In the genomic region with DNA sequence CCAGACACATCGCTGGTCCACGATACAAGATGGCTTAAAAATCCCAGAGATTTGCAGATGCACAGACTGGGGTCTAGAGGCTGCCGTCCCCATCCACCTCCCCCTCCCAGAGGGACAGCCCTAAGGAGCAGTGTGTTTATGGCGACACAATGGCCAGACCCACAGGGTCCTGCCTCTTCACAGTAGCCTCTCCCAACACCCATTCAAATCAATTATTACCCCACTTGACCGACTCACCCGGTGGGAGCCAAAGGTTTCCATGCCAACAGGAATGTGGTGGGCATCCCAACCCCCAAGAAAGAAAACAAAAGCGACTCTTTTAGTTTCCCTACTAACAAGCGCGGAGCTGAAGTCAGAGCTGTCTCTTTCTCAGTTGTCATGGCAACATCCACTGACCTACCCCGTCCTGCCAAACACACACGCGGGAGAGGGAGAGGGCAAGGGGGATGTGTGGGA, we compare ENCODE assay signal across 15 cellular contexts.
DNase-seq lines count a peak whose midpoint lies in the region; ATAC-seq, FAIRE-seq and TF ChIP-seq lines count a peak whose summit lies in the region.
"Had no signal": no experiment of that assay in that cellular context is flagged by ENCODE, and none has a peak within 500 bp of the region (broad histone marks: within the 10 kb centered on the region; RNA-seq: fewer than 3 reads in every experiment).

No MANE protein-coding gene starts in this region.

- H3K27ac ChIP-seq in HepG2 (ENCODE audit: extremely low read length, insufficient read depth, low read length), result no peak overlapping the region
- no peak overlapping the region for H3K27ac ChIP-seq in right lobe of liver
- peak overlapping the region in 30 of 59 donors; percentile 2 to 69 (median 40) for H3K27ac ChIP-seq in dorsolateral prefrontal cortex
- H3K27ac ChIP-seq in mesenchymal stem cell (ENCODE audit: low read length, poor library complexity, severe bottlenecking), result peak overlapping the region; percentile 25
- H3K27ac ChIP-seq in aorta (ENCODE audit: low read depth in 1 of 2, low read length in 2 of 2), result no peak overlapping the region
- H3K27ac ChIP-seq in effector memory CD4-positive, alpha-beta T cell (ENCODE audit: insufficient read depth, low read length, poor library complexity, severe bottlenecking), result no peak overlapping the region
- H3K27ac ChIP-seq: gastrocnemius medialis, right atrium auricular region, SK-N-MC had no signal

- no peak overlapping the region for H3K27ac Mint-ChIP-seq in activated CD8-positive, alpha-beta T cell treated with anti-CD3 and anti-CD28 coated beads, Interleukin-2, amount 10 ng/mL, durations not matched to agents 7 days and 5 days
- H3K27ac Mint-ChIP-seq: activated T-helper 1 cell treated with anti-CD3 and anti-CD28 coated beads, Interleukin-12 subunit alpha, Interleukin-12 subunit beta, Interleukin-2, Interleukin-4 antibody, amounts not matched to agents 30 ng/mL and 10 ng/mL and 1 ng/mL, durations not matched to agents 14 hours and 24 hours and 36 hours had no signal

- CTCF ChIA-PET in HepG2 (lab: Yijun Ruan, JAX; ENCODE audit: low intra/inter-chr PET ratio, low total read pairs), result no interaction called here
- CTCF ChIA-PET in activated CD8-positive, alpha-beta T cell treated with anti-CD3 and anti-CD28 coated beads, Interleukin-2, amount 10 ng/mL, durations not matched to agents 7 days and 5 days (lab: Charles Lee), result no interaction called here

- H3K4me1 Mint-ChIP-seq in activated CD8-positive, alpha-beta T cell treated with anti-CD3 and anti-CD28 coated beads, Interleukin-2, amount 10 ng/mL, durations not matched to agents 7 days and 5 days (ENCODE audit: low read depth), result peaks cover 40% of the 10 kb centered on the region

- DNase-seq in HepG2 (ENCODE audit: low spot score), result no peak
- DNase-seq in right lobe of liver, result no peak
- DNase-seq in dorsolateral prefrontal cortex, result peak in 4 of 10 donors; percentile 37 to 67 (median 56)
- no peak for DNase-seq in mesenchymal stem cell
- no peak for DNase-seq in aorta
- DNase-seq in stimulated activated CD4-positive, alpha-beta T cell treated with anti-CD3 and anti-CD28 coated beads, Interleukin-4, amount 100 ng/mL, for 1 hour, result no peak
- no peak for DNase-seq in effector memory CD4-positive, alpha-beta T cell
- no peak for DNase-seq in activated CD8-positive, alpha-beta T cell treated with anti-CD3 and anti-CD28 coated beads, Interleukin-2, amount 10 ng/mL, durations not matched to agents 7 days and 5 days
- DNase-seq: activated CD4-positive, CD25-positive, alpha-beta regulatory T cell treated with anti-CD3 and anti-CD28 coated beads, Interleukin-2, amount 50 U/mL, for 72 hours; gastrocnemius medialis; NCI-H510A treated with DMSO at 0.1 percent for 48 hours had no signal

- no peak for FAIRE-seq in HepG2 (lab: Jason Lieb, UNC)
- FAIRE-seq: A204.1 had no signal

- H4K8ac ChIP-seq in mesenchymal stem cell (ENCODE audit: low read length), result no peak overlapping the region

- no peaks in the 10 kb centered on the region for H3K9me3 Mint-ChIP-seq in activated CD8-positive, alpha-beta T cell treated with anti-CD3 and anti-CD28 coated beads, Interleukin-2, amount 10 ng/mL, durations not matched to agents 7 days and 5 days (ENCODE audit: insufficient read depth)
- H3K9me3 Mint-ChIP-seq: activated T-helper 1 cell treated with anti-CD3 and anti-CD28 coated beads, Interleukin-12 subunit alpha, Interleukin-12 subunit beta, Interleukin-2, Interleukin-4 antibody, amounts not matched to agents 30 ng/mL and 10 ng/mL and 1 ng/mL, durations not matched to agents 14 hours and 24 hours and 36 hours had no signal

- H3K4ac ChIP-seq in mesenchymal stem cell (ENCODE audit: low read depth in 1 of 2, low read length in 2 of 2), result no peak overlapping the region

- H3K36me3 ChIP-seq in HepG2 (replicated peaks in 1 of 2; ENCODE audit: control insufficient read depth in 1 of 2, insufficient read depth in 2 of 2, low read length in 2 of 2) (no peaks in the 10 kb centered on the region), right lobe of liver (no peaks in the 10 kb centered on the region), mesenchymal stem cell (ENCODE audit: control insufficient read depth in 1 of 2, insufficient read depth in 2 of 2, low read depth in 1 of 2, low read length in 2 of 2) (no peaks in the 10 kb centered on the region), aorta (ENCODE audit: control insufficient read depth in 1 of 2, insufficient read depth in 2 of 2, low read length in 1 of 2) (no peaks in the 10 kb centered on the region)
- no peaks in the 10 kb centered on the region for H3K36me3 ChIP-seq in effector memory CD4-positive, alpha-beta T cell (ENCODE audit: control insufficient read depth, insufficient read depth, low read length)
- H3K36me3 ChIP-seq: gastrocnemius medialis, right atrium auricular region had no signal

- no peaks in the 10 kb centered on the region for H3K27me3 Mint-ChIP-seq in activated CD8-positive, alpha-beta T cell treated with anti-CD3 and anti-CD28 coated beads, Interleukin-2, amount 10 ng/mL, durations not matched to agents 7 days and 5 days (ENCODE audit: low read depth)

- no peaks in the 10 kb centered on the region for H4K20me1 ChIP-seq in HepG2 (ENCODE audit: insufficient read depth, low read length)

- H3K4me1 ChIP-seq in HepG2 (ENCODE audit: insufficient read depth, low read length), result no peaks in the 10 kb centered on the region
- H3K4me1 ChIP-seq in right lobe of liver, result no peaks in the 10 kb centered on the region
- peaks cover 46% of the 10 kb centered on the region for H3K4me1 ChIP-seq in mesenchymal stem cell (ENCODE audit: control insufficient read depth, insufficient read depth, low read depth, low read length)
- H3K4me1 ChIP-seq in aorta (ENCODE audit: control insufficient read depth in 1 of 2, insufficient read depth in 2 of 2, low read length in 2 of 2), result peaks cover 0 to 2% of the 10 kb centered on the region in 2 donors
- H3K4me1 ChIP-seq in effector memory CD4-positive, alpha-beta T cell (ENCODE audit: control insufficient read depth, insufficient read depth, low read length, poor library complexity, severe bottlenecking), result no peaks in the 10 kb centered on the region
- H3K4me1 ChIP-seq: gastrocnemius medialis had no signal

- H3K4me2 ChIP-seq in HepG2 (ENCODE audit: low read depth, low read length) (no peak overlapping the region), mesenchymal stem cell (ENCODE audit: low read length, poor library complexity, severe bottlenecking) (peak overlapping the region; percentile 48)

- in situ Hi-C loops in HepG2 (cut with HindIII; ENCODE audit: extremely low pct_ligation_motif_present, low pct_unique_long_range_greater_than_20kb), result no loop called here

- WGBS in HepG2 (ENCODE audit: low lambda C conversion rate), result 66% methylated on average over 11 of the region's 12 CpGs
- WGBS in right lobe of liver (ENCODE audit: insufficient coverage, low coverage, low lambda C conversion rate, missing lambda C conversion rate), result 52% methylated on average over 6 of the region's 12 CpGs
- WGBS in mesenchymal stem cell, result 29% methylated on average over 9 of the region's 12 CpGs
- WGBS in aorta, 2 donors, result 30 to 42% methylated on average over 12 of the region's 12 CpGs

- H3K23ac ChIP-seq in mesenchymal stem cell (ENCODE audit: low read length in 2 of 2), result no peak overlapping the region

- no peaks in the 10 kb centered on the region for H3K36me3 Mint-ChIP-seq in activated CD8-positive, alpha-beta T cell treated with anti-CD3 and anti-CD28 coated beads, Interleukin-2, amount 10 ng/mL, durations not matched to agents 7 days and 5 days (ENCODE audit: low read depth)

- ATAC-seq in HepG2, result no peak
- ATAC-seq in right lobe of liver, result no peak
- ATAC-seq in aorta (ENCODE audit: low FRiP score), result peak; percentile 52
- ATAC-seq in activated CD8-positive, alpha-beta T cell treated with anti-CD3 and anti-CD28 coated beads, Interleukin-2, amount 10 ng/mL, durations not matched to agents 7 days and 5 days, result no peak
- ATAC-seq: gastrocnemius medialis had no signal

- BruUV-seq in HepG2 (replicated peaks; lab: Mats Ljungman, UMichigan), result no TSS peak

- no peak for TF ChIP-seq RAD21 in HepG2 (CRISPR knock-in tag; IDR thresholded peaks at IDR 0.05)

- no peak for TF ChIP-seq CTCF in HepG2 (CRISPR knock-in tag; IDR thresholded peaks at IDR 0.05)
- no peak for TF ChIP-seq CTCF in right lobe of liver (IDR thresholded peaks at IDR 0.05)
- no peak for TF ChIP-seq CTCF in dorsolateral prefrontal cortex (IDR thresholded peaks at IDR 0.05 in 54 of 56, conservative IDR thresholded peaks at IDR 0.05 in 2 of 56; ENCODE audit: low read depth in 1 of 56, partially characterized antibody in 56 of 56)

- H3K9me3 ChIP-seq in HepG2 (ENCODE audit: low read length), result no peaks in the 10 kb centered on the region
- H3K9me3 ChIP-seq in right lobe of liver, result no peaks in the 10 kb centered on the region
- H3K9me3 ChIP-seq in mesenchymal stem cell (ENCODE audit: control insufficient read depth, low read length), result no peaks in the 10 kb centered on the region
- no peaks in the 10 kb centered on the region for H3K9me3 ChIP-seq in aorta (ENCODE audit: control insufficient read depth, low read length)
- H3K9me3 ChIP-seq in effector memory CD4-positive, alpha-beta T cell (ENCODE audit: control insufficient read depth, low read length), result no peaks in the 10 kb centered on the region
- H3K9me3 ChIP-seq: gastrocnemius medialis, right atrium auricular region had no signal

- H2AK5ac ChIP-seq in mesenchymal stem cell (ENCODE audit: low read length, severe bottlenecking), result no peak overlapping the region

- H2BK15ac ChIP-seq in mesenchymal stem cell (ENCODE audit: low read depth, poor library complexity, severe bottlenecking), result no peak overlapping the region

- H3K4me3 ChIP-seq in HepG2 (replicated peaks in 1 of 3; ENCODE audit: insufficient read depth in 1 of 3, low read depth in 2 of 3, low read length in 3 of 3) (no peak overlapping the region), right lobe of liver (no peak overlapping the region), dorsolateral prefrontal cortex (peak overlapping the region in 45 of 59 donors; percentile 7 to 56 (median 27)), mesenchymal stem cell (ENCODE audit: insufficient read depth in 1 of 2, low read depth in 1 of 2, low read length in 2 of 2) (no peak overlapping the region), aorta (ENCODE audit: low read length in 2 of 2) (no peak overlapping the region)
- H3K4me3 ChIP-seq in effector memory CD4-positive, alpha-beta T cell (ENCODE audit: insufficient read depth, low read depth, low read length, poor library complexity, severe bottlenecking), result no peak overlapping the region
- H3K4me3 ChIP-seq: gastrocnemius medialis, right atrium auricular region, SK-N-MC had no signal

- no peak overlapping the region for H3K14ac ChIP-seq in mesenchymal stem cell (ENCODE audit: low read length in 2 of 2)

- TF ChIP-seq EP300 in HepG2 (IDR thresholded peaks at IDR 0.05; ENCODE audit: low read depth in 2 of 2, low read length in 2 of 2) (no peak), HepG2 (CRISPR knock-in tag; IDR thresholded peaks at IDR 0.05; ENCODE audit: borderline replicate concordance) (no peak)

- H3K79me2 ChIP-seq in HepG2 (ENCODE audit: insufficient read depth, low read length), result no peaks in the 10 kb centered on the region

- no peak overlapping the region for H2BK120ac ChIP-seq in mesenchymal stem cell (ENCODE audit: low read depth, low read length)

- intact Hi-C loops in HepG2 (cut with micrococcal nuclease; ENCODE audit: unreplicated experiment) (no loop called here), right lobe of liver (cut with DNase I) (no loop called here), dorsolateral prefrontal cortex (cut with DNase I) (no loop called here), aorta (cut with DNase I) (no loop called here)

- H3K9ac ChIP-seq in HepG2 (ENCODE audit: insufficient read depth, low read depth, low read length) (no peak overlapping the region), mesenchymal stem cell (ENCODE audit: low read length) (no peak overlapping the region)

- H2BK12ac ChIP-seq in mesenchymal stem cell (ENCODE audit: low read length in 2 of 2), result no peak overlapping the region

- H3K79me1 ChIP-seq in mesenchymal stem cell (replicated peaks; ENCODE audit: low read length, poor library complexity, severe bottlenecking), result no peaks in the 10 kb centered on the region

- H2BK5ac ChIP-seq in mesenchymal stem cell (ENCODE audit: low read depth, low read length, poor library complexity, severe bottlenecking), result no peak overlapping the region

- no peak overlapping the region for H4K91ac ChIP-seq in mesenchymal stem cell (ENCODE audit: low read length)

- H3K27me3 ChIP-seq in HepG2 (ENCODE audit: control insufficient read depth in 1 of 2, insufficient read depth in 2 of 2, low read length in 2 of 2), result peaks cover 1 to 36% of the 10 kb centered on the region in 2 experiments; a peak in 2 of 5 replicates
- H3K27me3 ChIP-seq in right lobe of liver, result no peaks in the 10 kb centered on the region
- H3K27me3 ChIP-seq in dorsolateral prefrontal cortex, result no peaks in the 10 kb centered on the region
- H3K27me3 ChIP-seq in mesenchymal stem cell (ENCODE audit: control insufficient read depth in 1 of 2, insufficient read depth in 1 of 2, low read length in 2 of 2), result peaks cover 0 to 9% of the 10 kb centered on the region in 2 experiments
- no peaks in the 10 kb centered on the region for H3K27me3 ChIP-seq in aorta (ENCODE audit: control insufficient read depth in 1 of 2, insufficient read depth in 2 of 2, low read length in 1 of 2)
- no peaks in the 10 kb centered on the region for H3K27me3 ChIP-seq in effector memory CD4-positive, alpha-beta T cell (replicated peaks; ENCODE audit: control insufficient read depth, insufficient read depth, low read length, poor library complexity, severe bottlenecking)
- H3K27me3 ChIP-seq: gastrocnemius medialis, right atrium auricular region had no signal

- H3K18ac ChIP-seq in mesenchymal stem cell (ENCODE audit: low read depth in 1 of 2, low read length in 2 of 2), result no peak overlapping the region

- H2AFZ ChIP-seq in HepG2 (ENCODE audit: low read length), result no peak overlapping the region
- H2AFZ ChIP-seq in mesenchymal stem cell (ENCODE audit: low read depth, low read length), result no peak overlapping the region

- POLR2A ChIA-PET in HepG2 (lab: Yijun Ruan, JAX), result no interaction called here
- POLR2A ChIA-PET in activated CD8-positive, alpha-beta T cell treated with anti-CD3 and anti-CD28 coated beads, Interleukin-2, amount 10 ng/mL, durations not matched to agents 7 days and 5 days (lab: Charles Lee), result no interaction called here

- no peak overlapping the region for H3K4me3 Mint-ChIP-seq in activated CD8-positive, alpha-beta T cell treated with anti-CD3 and anti-CD28 coated beads, Interleukin-2, amount 10 ng/mL, durations not matched to agents 7 days and 5 days
- H3K4me3 Mint-ChIP-seq: activated T-helper 1 cell treated with anti-CD3 and anti-CD28 coated beads, Interleukin-12 subunit alpha, Interleukin-12 subunit beta, Interleukin-2, Interleukin-4 antibody, amounts not matched to agents 30 ng/mL and 10 ng/mL and 1 ng/mL, durations not matched to agents 14 hours and 24 hours and 36 hours had no signal

- TF ChIP-seq POLR2A in HepG2 (IDR thresholded peaks at IDR 0.05; ENCODE audit: insufficient read depth in 1 of 2, low read depth in 2 of 2, low read length in 2 of 2) (no peak), right lobe of liver (IDR thresholded peaks at IDR 0.05) (no peak)

Comparison
In these comparisons a context has a peak if more than half of its experiments do, and no peak if none do; other contexts are left out.
1. H3K27ac ChIP-seq: peak in dorsolateral prefrontal cortex (30 of 59) and mesenchymal stem cell (single experiment); none in HepG2 (single experiment), right lobe of liver (0 of 3), aorta (0 of 2) and effector memory CD4-positive, alpha-beta T cell (single experiment).
2. H3K4me3 ChIP-seq: peak in dorsolateral prefrontal cortex (45 of 59); none in HepG2 (0 of 3), right lobe of liver (0 of 3), mesenchymal stem cell (0 of 2), aorta (0 of 2) and effector memory CD4-positive, alpha-beta T cell (single experiment).